Comparison of ENCODE assay signal across 8 cellular contexts in genomic region chr15:82646250-82647044, GRCh38. TPM values are rescaled to one million over a fixed set of nuclear protein-coding genes. Genes with fewer than 3 reads are reported as not detected.
DNase-seq lines count a peak whose midpoint lies in the region; TF ChIP-seq lines count a peak whose summit lies in the region.

No MANE protein-coding gene starts in this region.

- intact Hi-C loops in esophagus muscularis mucosa (cut with DNase I) (loop anchor here (5.0 kb wide), 1 partner anchor 106 kb away; no protein-coding TSS in a partner anchor), prostate gland (cut with DNase I) (no loop called here)

- H3K27me3 ChIP-seq in GM06990 (replicated peaks; ENCODE audit: control insufficient read depth, insufficient read depth, low read length), result no peaks in the 10 kb centered on the region
- H3K27me3 ChIP-seq in esophagus muscularis mucosa, result peaks cover 0 to 55% (median 17%) of the 10 kb centered on the region in 4 donors
- H3K27me3 ChIP-seq in prostate gland (replicated peaks; ENCODE audit: insufficient read depth), result peaks cover 4% of the 10 kb centered on the region

- TF ChIP-seq EP300 in esophagus muscularis mucosa (IDR thresholded peaks at IDR 0.05), result no peak

- H3K9me3 ChIP-seq in esophagus muscularis mucosa (no peaks in the 10 kb centered on the region), prostate gland (no peaks in the 10 kb centered on the region)

- H3K27ac ChIP-seq in esophagus muscularis mucosa (replicated peaks in 1 of 4) (peak overlapping the region in 1 of 4 donors; percentile 63), prostate gland (no peak overlapping the region)

- DNase-seq in GM06990 (ENCODE audit: extremely low read depth, insufficient read length) (peak; percentile 25), NCI-H510A treated with DMSO at 0.1 percent for 48 hours (lab: John Stamatoyannopoulos, UW) (peak; percentile 18), esophagus muscularis mucosa (ENCODE audit: extremely low spot score) (no peak), prostate gland (ENCODE audit: low spot score) (no peak), NCI-H2227 treated with DMSO at 0.1 percent for 48 hours (lab: John Stamatoyannopoulos, UW) (no peak), NCI-H446 treated with DMSO at 0.1 percent for 48 hours (lab: John Stamatoyannopoulos, UW) (no peak), COLO829 (ENCODE audit: low spot score) (no peak), NCI-H187 treated with DMSO at 0.1 percent for 48 hours (lab: John Stamatoyannopoulos, UW) (no peak)

- TF ChIP-seq CTCF in GM06990 (IDR thresholded peaks at IDR 0.05; ENCODE audit: insufficient read depth, low read length, poor library complexity, severe bottlenecking), result no peak
- TF ChIP-seq CTCF in esophagus muscularis mucosa (IDR thresholded peaks at IDR 0.05), result no peak
- TF ChIP-seq CTCF in prostate gland (IDR thresholded peaks at IDR 0.05), result no peak

- peak overlapping the region; percentile 66 for H3K4me3 ChIP-seq in GM06990 (replicated peaks; ENCODE audit: low read depth, low read length)
- peak overlapping the region; percentile 65 to 85 (median 70) for H3K4me3 ChIP-seq in esophagus muscularis mucosa
- H3K4me3 ChIP-seq in prostate gland, result peak overlapping the region; percentile 33 to 38

- H3K36me3 ChIP-seq in GM06990 (ENCODE audit: control insufficient read depth, insufficient read depth, low read length) (no peaks in the 10 kb centered on the region), esophagus muscularis mucosa (no peaks in the 10 kb centered on the region), prostate gland (no peaks in the 10 kb centered on the region)

- no peak for TF ChIP-seq POLR2A in esophagus muscularis mucosa (IDR thresholded peaks at IDR 0.05; ENCODE audit: low read depth)
- no peak for TF ChIP-seq POLR2A in prostate gland (IDR thresholded peaks at IDR 0.05)

- peaks cover 17 to 32% (median 30%) of the 10 kb centered on the region in 4 donors for H3K4me1 ChIP-seq in esophagus muscularis mucosa
- peaks cover 2% of the 10 kb centered on the region for H3K4me1 ChIP-seq in prostate gland (replicated peaks)

- 27% methylated on average over 21 of the region's 56 CpGs for WGBS in esophagus muscularis mucosa
- WGBS in prostate gland, result 19% methylated on average over 56 of the region's 56 CpGs

RNA-seq across cellular contexts. Expression of gene CPEB1, which starts 0.7 kb away (rescaled TPM):
- total RNA-seq in esophagus muscularis mucosa, result 1 to 10 TPM; 5.6 to 8.1 (median 5.9) TPM
- total RNA-seq in prostate gland, result 10 to 100 TPM in 1 of 2 donors, 1 to 10 TPM in 1; 1.7 to 51.8 TPM

Comparison
In these comparisons a context has a peak if more than half of its experiments do, and no peak if none do; other contexts are left out.
1. DNase-seq: peak in GM06990 (single experiment) and NCI-H510A treated with DMSO at 0.1 percent for 48 hours (single experiment); none in esophagus muscularis mucosa (single experiment), prostate gland (single experiment), NCI-H2227 treated with DMSO at 0.1 percent for 48 hours (single experiment), NCI-H446 treated with DMSO at 0.1 percent for 48 hours (single experiment), COLO829 (single experiment) and NCI-H187 treated with DMSO at 0.1 percent for 48 hours (single experiment).
2. Peak in every context shown above with its lines, with median percentiles within 50 percentile points of each other: H3K4me3 ChIP-seq.